In the genomic region with DNA sequence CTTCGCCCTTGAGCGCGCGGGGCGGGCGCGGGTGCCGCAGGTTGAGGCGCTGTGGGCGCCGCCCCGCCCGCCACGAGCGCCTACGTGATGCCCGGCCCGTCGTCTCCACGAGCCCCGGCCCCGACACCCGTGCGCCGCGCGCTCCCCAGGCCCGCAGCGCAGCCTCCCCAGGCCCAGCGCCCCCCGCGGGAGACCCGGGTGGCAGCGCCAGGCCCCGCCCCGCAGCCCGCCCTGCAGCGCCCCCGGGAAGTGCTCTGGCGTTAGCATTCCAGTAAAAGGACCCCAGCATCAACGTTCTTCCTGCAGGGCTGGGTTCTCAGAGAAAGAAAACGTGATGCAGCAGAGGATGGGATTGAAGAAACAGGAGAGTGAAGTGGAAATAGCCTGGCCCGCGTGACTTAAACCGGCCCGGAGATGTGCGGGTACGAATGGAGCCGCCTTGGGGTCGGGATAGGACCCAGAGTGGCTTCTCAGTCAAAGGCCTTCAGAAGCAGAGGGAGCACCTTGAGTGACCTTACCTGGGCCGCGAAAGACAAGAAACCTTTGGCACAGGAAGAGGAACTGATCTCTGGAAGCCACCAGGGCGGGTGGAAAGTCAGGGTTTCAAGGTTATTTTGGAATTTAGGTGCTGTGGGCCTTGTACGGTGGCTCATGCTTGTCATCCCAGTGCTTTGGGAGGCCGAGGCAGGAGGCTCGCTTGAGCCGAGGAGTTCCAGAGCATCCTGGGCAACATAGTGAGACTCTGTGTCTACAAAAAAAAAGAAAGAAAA, we compare ENCODE assay signal across 8 cellular contexts. TPM values are rescaled to one million over a fixed set of nuclear protein-coding genes. Genes with fewer than 3 reads are reported as not detected.
DNase-seq lines count a peak whose midpoint lies in the region; ATAC-seq and TF ChIP-seq lines count a peak whose summit lies in the region.

No MANE protein-coding gene starts in this region.

- peak overlapping the region; percentile 93 for H3K4me3 ChIP-seq in RWPE2 (ENCODE audit: severe bottlenecking)
- peak overlapping the region; percentile 87 for H3K4me3 ChIP-seq in lower lobe of right lung
- H3K4me3 ChIP-seq in suprapubic skin: peak overlapping the region; percentile 75

- ATAC-seq in activated CD8-positive, alpha-beta memory T cell treated with anti-CD3 and anti-CD28 coated beads, Interleukin-2, amount 10 ng/mL, durations not matched to agents 7 days and 5 days: peak; percentile 18
- ATAC-seq in HG02678 (IDR thresholded peaks at IDR 0.05; ENCODE audit: unreplicated experiment) (peak; percentile 30), RWPE2 (ENCODE audit: low read depth) (no peak), lower lobe of right lung (peak; percentile 21 to 28)
- peak; percentile 9 for ATAC-seq in central memory CD8-positive, alpha-beta T cell (replicated peaks; ENCODE audit: extremely low read depth, poor library complexity, severe bottlenecking)

- H3K27me3 ChIP-seq in RWPE2 (ENCODE audit: insufficient read depth, poor library complexity, severe bottlenecking): no peaks in the 10 kb centered on the region
- peaks cover 23% of the 10 kb centered on the region for H3K27me3 ChIP-seq in lower lobe of right lung (ENCODE audit: low read depth)
- H3K27me3 ChIP-seq in suprapubic skin: peaks cover 9% of the 10 kb centered on the region

- TF ChIP-seq CTCF in RWPE2 (IDR thresholded peaks at IDR 0.05; ENCODE audit: poor library complexity, severe bottlenecking): peak; percentile 16
- no peak for TF ChIP-seq CTCF in lower lobe of right lung (IDR thresholded peaks at IDR 0.05)
- TF ChIP-seq CTCF in suprapubic skin (IDR thresholded peaks at IDR 0.05): no peak

- intact Hi-C loops in lower lobe of right lung (cut with DNase I): no loop called here

- CTCF ChIA-PET in activated CD8-positive, alpha-beta memory T cell treated with anti-CD3 and anti-CD28 coated beads, Interleukin-2, amount 10 ng/mL, durations not matched to agents 7 days and 5 days (lab: Charles Lee): interaction anchor here (1.3 to 2.0 kb wide), 2 partner anchors 22 to 25 kb away, joined by 4 to 5 read pairs; no protein-coding TSS in a partner anchor

- peaks cover 9% of the 10 kb centered on the region for H3K27me3 Mint-ChIP-seq in activated CD8-positive, alpha-beta memory T cell treated with anti-CD3 and anti-CD28 coated beads, Interleukin-2, amount 10 ng/mL, durations not matched to agents 7 days and 5 days
- H3K27me3 Mint-ChIP-seq in central memory CD8-positive, alpha-beta T cell: no peaks in the 10 kb centered on the region

- H3K4me3 Mint-ChIP-seq in activated CD8-positive, alpha-beta memory T cell treated with anti-CD3 and anti-CD28 coated beads, Interleukin-2, amount 10 ng/mL, durations not matched to agents 7 days and 5 days: peak overlapping the region; percentile 87
- H3K4me3 Mint-ChIP-seq in central memory CD8-positive, alpha-beta T cell: peak overlapping the region; percentile 93

- H3K9me3 Mint-ChIP-seq in activated CD8-positive, alpha-beta memory T cell treated with anti-CD3 and anti-CD28 coated beads, Interleukin-2, amount 10 ng/mL, durations not matched to agents 7 days and 5 days (ENCODE audit: low read depth): no peaks in the 10 kb centered on the region
- no peaks in the 10 kb centered on the region for H3K9me3 Mint-ChIP-seq in central memory CD8-positive, alpha-beta T cell

- no peak for TF ChIP-seq POLR2A in suprapubic skin (IDR thresholded peaks at IDR 0.05)

- peak overlapping the region; percentile 83 for H3K27ac Mint-ChIP-seq in activated CD8-positive, alpha-beta memory T cell treated with anti-CD3 and anti-CD28 coated beads, Interleukin-2, amount 10 ng/mL, durations not matched to agents 7 days and 5 days
- peak overlapping the region; percentile 25 for H3K27ac Mint-ChIP-seq in central memory CD8-positive, alpha-beta T cell (ENCODE audit: low read depth)

- peak; percentile 51 for DNase-seq in activated CD8-positive, alpha-beta memory T cell treated with anti-CD3 and anti-CD28 coated beads, Interleukin-2, amount 10 ng/mL, durations not matched to agents 7 days and 5 days
- no peak for DNase-seq in activated CD8-positive, alpha-beta memory T cell treated with anti-CD3 and anti-CD28 coated beads for 24 hours
- DNase-seq in RWPE2 (ENCODE audit: low spot score) (no peak), lower lobe of right lung (no peak), suprapubic skin (ENCODE audit: low spot score in 2 of 2) (no peak), A172 (ENCODE audit: low spot score) (no peak)
- no peak for DNase-seq in central memory CD8-positive, alpha-beta T cell (ENCODE audit: low spot score in 2 of 2)

- peaks cover 48% of the 10 kb centered on the region for H3K4me1 Mint-ChIP-seq in activated CD8-positive, alpha-beta memory T cell treated with anti-CD3 and anti-CD28 coated beads, Interleukin-2, amount 10 ng/mL, durations not matched to agents 7 days and 5 days
- H3K4me1 Mint-ChIP-seq in central memory CD8-positive, alpha-beta T cell: peaks cover 40% of the 10 kb centered on the region

- no peaks in the 10 kb centered on the region for H3K9me3 ChIP-seq in RWPE2 (ENCODE audit: severe bottlenecking)
- no peaks in the 10 kb centered on the region for H3K9me3 ChIP-seq in lower lobe of right lung
- H3K9me3 ChIP-seq in suprapubic skin: no peaks in the 10 kb centered on the region

- H3K4me1 ChIP-seq in RWPE2 (ENCODE audit: insufficient read depth, poor library complexity, severe bottlenecking) (peaks cover 39% of the 10 kb centered on the region), lower lobe of right lung (peaks cover 16% of the 10 kb centered on the region), suprapubic skin (peaks cover 34% of the 10 kb centered on the region)

- H3K27ac ChIP-seq in RWPE2 (ENCODE audit: poor library complexity, severe bottlenecking): peak overlapping the region; percentile 64
- H3K27ac ChIP-seq in lower lobe of right lung: peak overlapping the region; percentile 62
- peak overlapping the region; percentile 73 for H3K27ac ChIP-seq in suprapubic skin

- TF ChIP-seq EP300 in suprapubic skin (IDR thresholded peaks at IDR 0.05): no peak

- H3K36me3 ChIP-seq in RWPE2 (ENCODE audit: low read depth) (peaks cover 48% of the 10 kb centered on the region), lower lobe of right lung (no peaks in the 10 kb centered on the region), suprapubic skin (no peaks in the 10 kb centered on the region)

- H3K36me3 Mint-ChIP-seq in activated CD8-positive, alpha-beta memory T cell treated with anti-CD3 and anti-CD28 coated beads, Interleukin-2, amount 10 ng/mL, durations not matched to agents 7 days and 5 days: peaks cover 45% of the 10 kb centered on the region
- H3K36me3 Mint-ChIP-seq in central memory CD8-positive, alpha-beta T cell (ENCODE audit: insufficient read depth): peaks cover 8% of the 10 kb centered on the region

- WGBS in suprapubic skin: 33% methylated on average over 30 of the region's 57 CpGs

RNA-seq across cellular contexts. Expression of a gene that starts 1.8 kb away (rescaled TPM):
- total RNA-seq in activated CD8-positive, alpha-beta memory T cell treated with anti-CD3 and anti-CD28 coated beads, Interleukin-2, amount 10 ng/mL, durations not matched to agents 7 days and 5 days: 100 to 1,000 TPM; 230 to 262 TPM
- total RNA-seq in lower lobe of right lung (23.5 TPM), suprapubic skin (10 to 100 TPM; 36.7 to 58.9 (median 44.7) TPM)
- 233 and 244 TPM in 2 replicates for total RNA-seq in A172 (2014; rRNA removed; shearing (Covaris generic))
